ENCODE assay signal across 14 cellular contexts in the genomic region with DNA sequence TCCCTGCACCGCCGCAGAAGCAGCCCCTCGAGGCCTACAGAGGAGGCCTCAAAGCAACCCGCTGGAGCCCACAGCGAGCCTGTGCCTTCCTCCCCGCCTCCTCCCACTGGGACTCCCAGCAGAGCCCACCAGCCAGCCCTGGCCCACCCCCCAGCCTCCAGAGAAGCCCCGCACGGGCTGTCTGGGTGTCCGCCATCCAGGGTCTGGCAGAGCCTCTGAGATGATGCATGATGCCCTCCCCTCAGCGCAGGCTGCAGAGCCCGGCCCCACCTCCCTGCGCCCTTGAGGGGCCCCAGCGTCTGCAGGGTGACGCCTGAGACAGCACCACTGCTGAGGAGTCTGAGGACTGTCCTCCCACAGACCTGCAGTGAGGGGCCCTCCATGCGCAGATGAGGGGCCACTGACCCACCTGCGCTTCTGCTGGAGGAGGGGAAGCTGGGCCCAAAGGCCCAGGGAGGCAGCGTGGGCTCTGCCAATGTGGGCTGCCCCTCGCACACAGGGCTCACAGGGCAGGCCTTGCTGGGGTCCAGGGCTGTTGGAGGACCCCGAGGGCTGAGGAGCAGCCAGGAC. TPM values are rescaled to one million over a fixed set of nuclear protein-coding genes. Genes with fewer than 3 reads are reported as not detected.
DNase-seq lines count a peak whose midpoint lies in the region; ATAC-seq and TF ChIP-seq lines count a peak whose summit lies in the region.
"Had no signal": no experiment of that assay in that cellular context is flagged by ENCODE, and none has a peak within 500 bp of the region (broad histone marks: within the 10 kb centered on the region; RNA-seq: fewer than 3 reads in every experiment).

No MANE protein-coding gene starts in this region.

- H3K27ac ChIP-seq in right atrium auricular region, result no peak overlapping the region
- H3K27ac ChIP-seq: gastrocnemius medialis, left lung, neutrophil had no signal

- no peak overlapping the region for H3K4me3 ChIP-seq in right atrium auricular region
- H3K4me3 ChIP-seq: gastrocnemius medialis, left lung had no signal

- H3K9me3 ChIP-seq in right atrium auricular region, result no peaks in the 10 kb centered on the region
- H3K9me3 ChIP-seq: gastrocnemius medialis, left lung, neutrophil had no signal

- DNase-seq in Right ventricle myocardium inferior (ENCODE audit: missing footprints) (peak; percentile 61), right atrium auricular region (ENCODE audit: low spot score) (no peak), left lobe of liver (ENCODE audit: low spot score) (peak; percentile 42), ureter (ENCODE audit: low spot score) (peak; percentile 42), NCI-H2227 (lab: John Stamatoyannopoulos, UW; ENCODE audit: unreplicated experiment) (no peak)
- DNase-seq in activated CD8-positive, alpha-beta memory T cell treated with anti-CD3 and anti-CD28 coated beads, Interleukin-2, amount 50 U/mL, for 48 hours, result peak; percentile 46
- DNase-seq: AML-193; effector CD4-positive, alpha-beta T cell; NCI-H1930 had no signal

- peaks cover 17% of the 10 kb centered on the region for H3K36me3 ChIP-seq in right atrium auricular region
- H3K36me3 ChIP-seq: neutrophil had no signal

- H3K27me3 ChIP-seq in right atrium auricular region, result no peaks in the 10 kb centered on the region
- H3K27me3 ChIP-seq: gastrocnemius medialis, left lung, neutrophil had no signal

- intact Hi-C loops in Right ventricle myocardium inferior (cut with DNase I), result no loop called here

- ATAC-seq in Right ventricle myocardium inferior (no peak), left lobe of liver (no peak), HG02973 (IDR thresholded peaks at IDR 0.05; ENCODE audit: unreplicated experiment) (no peak), GM21526 (IDR thresholded peaks at IDR 0.05; ENCODE audit: low FRiP score, unreplicated experiment) (no peak)
- ATAC-seq: gastrocnemius medialis, left lung had no signal

- no peaks in the 10 kb centered on the region for H3K4me1 ChIP-seq in right atrium auricular region
- H3K4me1 ChIP-seq: gastrocnemius medialis, left lung had no signal

- TF ChIP-seq CTCF in right atrium auricular region (IDR thresholded peaks at IDR 0.05), result no peak

RNA-seq across cellular contexts. Expression of gene GPC1, which starts 31.2 kb away (rescaled TPM):
- total RNA-seq in Right ventricle myocardium inferior (182 TPM), right atrium auricular region (100 to 1,000 TPM in 1 of 2 donors, 10 to 100 TPM in 1; 77.4 to 103 TPM), left lobe of liver (29.4 TPM), ureter (88.1 TPM)

Comparison
In these comparisons a context has a peak if more than half of its experiments do, and no peak if none do; other contexts are left out.
1. DNase-seq: peak in Right ventricle myocardium inferior (single experiment), activated CD8-positive, alpha-beta memory T cell treated with anti-CD3 and anti-CD28 coated beads, Interleukin-2, amount 50 U/mL, for 48 hours (single experiment), left lobe of liver (single experiment) and ureter (single experiment); none in right atrium auricular region (single experiment) and NCI-H2227 (single experiment).